ENCODE assay signal across 1 cellular context in the genomic region with DNA sequence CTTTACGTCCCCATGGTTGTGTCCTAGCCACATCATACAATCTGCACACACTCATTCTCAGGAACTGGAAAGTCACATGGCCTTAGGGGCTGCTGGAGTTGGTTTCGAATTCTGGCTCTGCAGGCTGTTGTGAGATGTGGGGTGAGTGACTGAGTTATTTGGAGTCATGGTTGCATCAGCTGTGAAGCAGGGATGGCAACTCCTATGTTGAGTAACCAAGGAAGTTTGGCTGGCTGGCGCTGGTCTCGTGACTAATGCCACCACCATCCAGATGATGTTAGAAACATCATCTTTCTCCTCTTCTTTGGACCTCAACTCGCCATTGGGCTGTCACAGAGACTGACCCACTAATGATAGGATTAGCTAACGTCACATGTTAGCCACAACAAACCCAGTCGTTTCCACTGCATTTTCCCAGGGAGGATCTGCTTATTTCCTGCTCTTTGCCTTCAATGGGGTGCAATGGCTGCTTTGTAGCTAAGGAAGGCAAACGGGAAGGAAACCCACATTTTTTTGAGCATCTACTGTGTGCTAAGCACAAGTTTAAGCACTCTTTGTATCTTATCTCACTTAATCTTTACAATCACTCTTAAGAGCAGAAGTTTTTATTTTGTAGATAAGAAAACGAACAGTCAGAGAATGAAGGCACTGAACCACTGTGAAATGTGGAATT.
TF ChIP-seq lines count a peak whose summit lies in the region.

No MANE protein-coding gene starts in this region.

TF ChIP-seq in K562, 482 proteins besides CTCF, POLR2A, EP300 and RAD21 (continued from another document):
- TF ChIP-seq, protein P1, sequence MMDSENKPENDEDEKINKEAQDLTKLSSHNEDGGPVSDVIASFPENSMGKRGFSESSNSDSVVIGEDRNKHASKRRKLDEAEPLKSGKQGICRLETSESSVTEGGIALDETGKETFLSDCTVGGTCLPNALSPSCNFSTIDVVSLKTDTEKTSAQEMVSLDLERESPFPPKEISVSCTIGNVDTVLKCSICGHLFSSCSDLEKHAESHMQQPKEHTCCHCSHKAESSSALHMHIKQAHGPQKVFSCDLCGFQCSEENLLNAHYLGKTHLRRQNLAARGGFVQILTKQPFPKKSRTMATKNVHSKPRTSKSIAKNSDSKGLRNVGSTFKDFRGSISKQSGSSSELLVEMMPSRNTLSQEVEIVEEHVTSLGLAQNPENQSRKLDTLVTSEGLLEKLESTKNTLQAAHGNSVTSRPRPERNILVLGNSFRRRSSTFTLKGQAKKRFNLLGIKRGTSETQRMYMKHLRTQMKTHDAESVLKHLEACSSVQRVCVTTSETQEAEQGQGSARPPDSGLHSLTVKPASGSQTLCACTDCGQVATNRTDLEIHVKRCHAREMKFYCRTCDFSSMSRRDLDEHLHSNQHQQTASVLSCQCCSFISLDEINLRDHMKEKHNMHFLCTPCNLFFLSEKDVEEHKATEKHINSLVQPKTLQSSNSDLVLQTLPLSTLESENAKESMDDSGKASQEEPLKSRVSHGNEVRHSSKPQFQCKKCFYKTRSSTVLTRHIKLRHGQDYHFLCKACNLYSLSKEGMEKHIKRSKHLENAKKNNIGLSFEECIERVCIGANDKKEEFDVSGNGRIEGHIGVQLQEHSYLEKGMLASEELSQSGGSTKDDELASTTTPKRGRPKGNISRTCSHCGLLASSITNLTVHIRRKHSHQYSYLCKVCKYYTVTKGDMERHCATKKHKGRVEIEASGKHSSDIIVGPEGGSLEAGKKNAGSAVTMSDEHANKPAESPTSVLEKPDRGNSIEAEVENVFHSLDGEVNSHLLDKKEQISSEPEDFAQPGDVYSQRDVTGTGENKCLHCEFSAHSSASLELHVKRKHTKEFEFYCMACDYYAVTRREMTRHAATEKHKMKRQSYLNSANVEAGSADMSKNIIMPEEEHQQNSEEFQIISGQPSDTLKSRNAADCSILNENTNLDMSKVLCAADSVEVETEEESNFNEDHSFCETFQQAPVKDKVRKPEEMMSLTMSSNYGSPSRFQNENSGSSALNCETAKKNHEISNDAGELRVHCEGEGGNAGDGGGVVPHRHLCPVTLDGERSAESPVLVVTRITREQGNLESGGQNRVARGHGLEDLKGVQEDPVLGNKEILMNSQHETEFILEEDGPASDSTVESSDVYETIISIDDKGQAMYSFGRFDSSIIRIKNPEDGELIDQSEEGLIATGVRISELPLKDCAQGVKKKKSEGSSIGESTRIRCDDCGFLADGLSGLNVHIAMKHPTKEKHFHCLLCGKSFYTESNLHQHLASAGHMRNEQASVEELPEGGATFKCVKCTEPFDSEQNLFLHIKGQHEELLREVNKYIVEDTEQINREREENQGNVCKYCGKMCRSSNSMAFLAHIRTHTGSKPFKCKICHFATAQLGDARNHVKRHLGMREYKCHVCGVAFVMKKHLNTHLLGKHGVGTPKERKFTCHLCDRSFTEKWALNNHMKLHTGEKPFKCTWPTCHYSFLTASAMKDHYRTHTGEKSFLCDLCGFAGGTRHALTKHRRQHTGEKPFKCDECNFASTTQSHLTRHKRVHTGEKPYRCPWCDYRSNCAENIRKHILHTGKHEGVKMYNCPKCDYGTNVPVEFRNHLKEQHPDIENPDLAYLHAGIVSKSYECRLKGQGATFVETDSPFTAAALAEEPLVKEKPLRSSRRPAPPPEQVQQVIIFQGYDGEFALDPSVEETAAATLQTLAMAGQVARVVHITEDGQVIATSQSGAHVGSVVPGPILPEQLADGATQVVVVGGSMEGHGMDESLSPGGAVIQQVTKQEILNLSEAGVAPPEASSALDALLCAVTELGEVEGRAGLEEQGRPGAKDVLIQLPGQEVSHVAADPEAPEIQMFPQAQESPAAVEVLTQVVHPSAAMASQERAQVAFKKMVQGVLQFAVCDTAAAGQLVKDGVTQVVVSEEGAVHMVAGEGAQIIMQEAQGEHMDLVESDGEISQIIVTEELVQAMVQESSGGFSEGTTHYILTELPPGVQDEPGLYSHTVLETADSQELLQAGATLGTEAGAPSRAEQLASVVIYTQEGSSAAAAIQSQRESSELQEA (IDR thresholded peaks at IDR 0.05; ENCODE audit: low read depth), result no peak
- TF ChIP-seq CEBPG (CRISPR knock-in tag; IDR thresholded peaks at IDR 0.05) (peak; percentile 61; the same call in 1 of the 2 replicates), CEBPG (tag; conservative IDR thresholded peaks at IDR 0.05 in 1 of 2, IDR thresholded peaks at IDR 0.05 in 1 of 2) (peak; percentile 90 to 95), JUND (IDR thresholded peaks at IDR 0.05; ENCODE audit: borderline replicate concordance, low read depth, low read length) (0 out of 2 replicates have a peak, but pooled peaks have one; percentile 26), JUND (tag; IDR thresholded peaks at IDR 0.05; ENCODE audit: borderline replicate concordance, low read depth, low read length) (no peak), TOE1 (IDR thresholded peaks at IDR 0.05; ENCODE audit: borderline replicate concordance) (peak; percentile 46; the same call in 1 of the 2 replicates), TOE1 (CRISPR knock-in tag; IDR thresholded peaks at IDR 0.05; ENCODE audit: borderline replicate concordance, low read depth) (no peak)
